ENCODE assay signal across 23 cellular contexts in genomic region chrX:2188316-2188715, GRCh38.
A peak's percentile ranks its signal among the peaks of the same experiment; 100 is the strongest.
DNase-seq lines count a peak whose midpoint lies in the region; ATAC-seq and TF ChIP-seq lines count a peak whose summit lies in the region.
"Had no signal": no experiment of that assay in that cellular context is flagged by ENCODE, and none has a peak within 500 bp of the region (broad histone marks: within the 10 kb centered on the region; RNA-seq: fewer than 3 reads in every experiment).

No MANE protein-coding gene starts in this region.

- 16% methylated on average over 12 of the region's 12 CpGs; no CpG with 5 or more reads in 1 of the 2 experiments for WGBS in IMR-90 (ENCODE audit: extremely low coverage in 2 of 2, insufficient read length in 1 of 2), 2 experiments
- 23% methylated on average over 11 to 12 of the region's 12 CpGs for WGBS in mesodermal cell (ENCODE audit: insufficient coverage in 2 of 2), 2 experiments

- no peak overlapping the region for H2BK15ac ChIP-seq in IMR-90 (ENCODE audit: low read depth, low read length)

- no peaks in the 10 kb centered on the region for H3K36me3 ChIP-seq in IMR-90 (ENCODE audit: control insufficient read depth, insufficient read depth, low read length)
- no peaks in the 10 kb centered on the region for H3K36me3 ChIP-seq in mesodermal cell (ENCODE audit: control insufficient read depth, insufficient read depth, low read length)
- H3K36me3 ChIP-seq: SJSA1 had no signal

- H2BK20ac ChIP-seq in IMR-90 (ENCODE audit: low read depth, low read length), result no peak overlapping the region

- no peak overlapping the region for H2BK5ac ChIP-seq in IMR-90 (ENCODE audit: low read depth, low read length, poor library complexity, severe bottlenecking)

- DNase-seq in A172 (ENCODE audit: low spot score) (peak; percentile 73), IMR-90 (no peak), choroid plexus epithelial cell (ENCODE audit: low read depth) (peak; percentile 33), DMS79 (lab: John Stamatoyannopoulos, UW) (no peak), dedifferentiated amniotic fluid mesenchymal stem cell (ENCODE audit: extremely low spot score) (no peak), epidermal melanocyte (ENCODE audit: insufficient read length, low spot score) (no peak)
- no peak for DNase-seq in activated naive CD4-positive, alpha-beta T cell treated with anti-CD3 and anti-CD28 coated beads for 36 hours
- DNase-seq: amniotic stem cell; effector memory CD4-positive, alpha-beta T cell; head of caudate nucleus; midbrain; NCI-H2029; NCI-H526 treated with DMSO at 0.1 percent for 48 hours; OCI-M1 had no signal

- intact Hi-C loops in IMR-90 (cut with micrococcal nuclease), result no loop called here
- intact Hi-C loops in activated naive CD4-positive, alpha-beta T cell treated with anti-CD3 and anti-CD28 coated beads for 36 hours (cut with micrococcal nuclease), result no loop called here

- CTCF ChIA-PET in IMR-90 (lab: Yijun Ruan, JAX), result no interaction called here
- CTCF ChIA-PET in activated naive CD4-positive, alpha-beta T cell treated with anti-CD3 and anti-CD28 coated beads for 36 hours (lab: Charles Lee), result no interaction called here

- H2AK5ac ChIP-seq in IMR-90 (ENCODE audit: low read depth, low read length), result no peak overlapping the region

- H3K27me3 ChIP-seq in IMR-90 (ENCODE audit: control insufficient read depth, insufficient read depth, low read length), result no peaks in the 10 kb centered on the region
- H3K27me3 ChIP-seq: SJSA1, tibial nerve had no signal

- no peak overlapping the region for H2BK120ac ChIP-seq in IMR-90 (ENCODE audit: low read depth, low read length)

- TF ChIP-seq CTCF in IMR-90 (conservative IDR thresholded peaks at IDR 0.05; ENCODE audit: low read depth, low read length) (no peak), choroid plexus epithelial cell (conservative IDR thresholded peaks at IDR 0.05; ENCODE audit: low read depth, low read length) (no peak)

- no peak overlapping the region for H4K91ac ChIP-seq in IMR-90 (ENCODE audit: insufficient read depth, low read depth, low read length)

- no peak for TF ChIP-seq POLR2A in IMR-90 (IDR thresholded peaks at IDR 0.05; ENCODE audit: low read depth, low read length)

- no peak for TF ChIP-seq RAD21 in IMR-90 (IDR thresholded peaks at IDR 0.05; ENCODE audit: low read length)

- H3K4me1 Mint-ChIP-seq in activated naive CD4-positive, alpha-beta T cell treated with anti-CD3 and anti-CD28 coated beads for 36 hours (ENCODE audit: low read depth), result no peaks in the 10 kb centered on the region
- H3K4me1 Mint-ChIP-seq: central memory CD8-positive, alpha-beta T cell; IgD-negative memory B cell had no signal

- H3K9me3 ChIP-seq in IMR-90 (ENCODE audit: control insufficient read depth, insufficient read depth, low read length) (peaks cover 17% of the 10 kb centered on the region), mesodermal cell (ENCODE audit: control insufficient read depth, low read length) (peaks cover 10% of the 10 kb centered on the region)
- H3K9me3 ChIP-seq: SJSA1 had no signal

- POLR2A ChIA-PET in IMR-90 (lab: Charles Lee; ENCODE audit: unreplicated experiment), result no interaction called here

- no peak overlapping the region for H3K4me3 ChIP-seq in IMR-90 (ENCODE audit: insufficient read depth, low read depth, low read length)
- H3K4me3 ChIP-seq in choroid plexus epithelial cell (ENCODE audit: low read depth, low read length), result peak overlapping the region; percentile 29
- peak overlapping the region; percentile 9 for H3K4me3 ChIP-seq in mesodermal cell (ENCODE audit: extremely low read depth, insufficient read depth, low read length, poor library complexity, severe bottlenecking)
- H3K4me3 ChIP-seq: SJSA1, tibial nerve had no signal

- H3K9ac ChIP-seq in IMR-90 (ENCODE audit: low read depth, low read length), result no peak overlapping the region

- H3K4ac ChIP-seq in IMR-90 (ENCODE audit: low read depth, low read length), result no peak overlapping the region

- no peak overlapping the region for H3K27ac Mint-ChIP-seq in activated naive CD4-positive, alpha-beta T cell treated with anti-CD3 and anti-CD28 coated beads for 36 hours
- H3K27ac Mint-ChIP-seq: IgD-negative memory B cell; stimulated activated memory B cell treated with anti-CD40 and anti-IgM and Interleukin-4, amounts not matched to agents 10 μg/mL and 1 μg/mL and 100 μg/mL, for 72 hours; T-helper 2 cell treated with Interferon-gamma antibody and Interleukin-4, amounts not matched to agents 5 μg/mL and 100 μg/mL, for 36 hours had no signal

- H3K9me1 ChIP-seq in IMR-90 (ENCODE audit: insufficient read depth, low read length), result no peaks in the 10 kb centered on the region

- H3K4me3 Mint-ChIP-seq in activated naive CD4-positive, alpha-beta T cell treated with anti-CD3 and anti-CD28 coated beads for 36 hours, result no peak overlapping the region
- H3K4me3 Mint-ChIP-seq: central memory CD8-positive, alpha-beta T cell; IgD-negative memory B cell; stimulated activated memory B cell treated with anti-CD40 and anti-IgM and Interleukin-4, amounts not matched to agents 10 μg/mL and 1 μg/mL and 100 μg/mL, for 72 hours; T-helper 2 cell treated with Interferon-gamma antibody and Interleukin-4, amounts not matched to agents 5 μg/mL and 100 μg/mL, for 36 hours had no signal

- dilution Hi-C loops in IMR-90 (cut with HindIII; ENCODE audit: low sequenced_read_pairs, unreplicated experiment), result no loop called here

- H3K79me1 ChIP-seq in IMR-90 (ENCODE audit: low read depth in 1 of 2, low read length in 2 of 2), result no peaks in the 10 kb centered on the region

- no peak overlapping the region for H4K8ac ChIP-seq in IMR-90 (ENCODE audit: low read depth in 2 of 2, low read length in 2 of 2)

- H3K9me3 Mint-ChIP-seq in activated naive CD4-positive, alpha-beta T cell treated with anti-CD3 and anti-CD28 coated beads for 36 hours, result peaks cover 17% of the 10 kb centered on the region

- H3K14ac ChIP-seq in IMR-90 (replicated peaks; ENCODE audit: low read depth, low read length), result no peak overlapping the region

- peak; percentile 66 for ATAC-seq in IMR-90 (ENCODE audit: low read depth)
- ATAC-seq: activated CD4-positive, CD25-positive, alpha-beta regulatory T cell treated with anti-CD3 and anti-CD28 coated beads, Interleukin-2, amount 50 U/mL, for 24 hours; stimulated activated memory B cell treated with anti-CD40 and anti-IgM and Interleukin-4, amounts not matched to agents 10 μg/mL and 1 μg/mL and 100 μg/mL, for 72 hours had no signal

- H4K5ac ChIP-seq in IMR-90 (ENCODE audit: low read depth, low read length), result no peak overlapping the region

- no peak overlapping the region for H3K27ac ChIP-seq in IMR-90 (ENCODE audit: insufficient read depth, low read length)
- H3K27ac ChIP-seq in mesodermal cell (ENCODE audit: low read depth, low read length, severe bottlenecking), result peak overlapping the region; percentile 36
- H3K27ac ChIP-seq: C4-2B, SJSA1, tibial nerve had no signal

- H3K23ac ChIP-seq in IMR-90 (ENCODE audit: low read depth, low read length), result no peak overlapping the region

- H3K56ac ChIP-seq in IMR-90 (ENCODE audit: extremely low read depth, insufficient read depth, low read length), result no peak overlapping the region

- BruUV-seq in IMR-90 (replicated peaks; lab: Mats Ljungman, UMichigan), result no TSS peak

- peaks cover 5% of the 10 kb centered on the region for H3K36me3 Mint-ChIP-seq in activated naive CD4-positive, alpha-beta T cell treated with anti-CD3 and anti-CD28 coated beads for 36 hours (ENCODE audit: low read depth)
- H3K36me3 Mint-ChIP-seq: IgD-negative memory B cell had no signal

- no peaks in the 10 kb centered on the region for H3K4me1 ChIP-seq in IMR-90 (ENCODE audit: control insufficient read depth, insufficient read depth, low read length)
- H3K4me1 ChIP-seq in mesodermal cell (ENCODE audit: control insufficient read depth, insufficient read depth, low read length, poor library complexity, severe bottlenecking), result peaks cover 18% of the 10 kb centered on the region
- H3K4me1 ChIP-seq: SJSA1, tibial nerve had no signal

- H2AK9ac ChIP-seq in IMR-90 (replicated peaks; ENCODE audit: low read depth, low read length, poor library complexity), result no peak overlapping the region

- H3K4me2 ChIP-seq in IMR-90 (ENCODE audit: low read depth, low read length), result no peak overlapping the region; the same call in 1 of the 2 replicates

- no peaks in the 10 kb centered on the region for H4K20me1 ChIP-seq in IMR-90 (ENCODE audit: insufficient read depth, low read length)

- in situ Hi-C loops in IMR-90 (cut with MboI; ENCODE audit: low sequenced_read_pairs), result no loop called here

- no peaks in the 10 kb centered on the region for H3K27me3 Mint-ChIP-seq in activated naive CD4-positive, alpha-beta T cell treated with anti-CD3 and anti-CD28 coated beads for 36 hours (ENCODE audit: low read depth)
- H3K27me3 Mint-ChIP-seq: central memory CD8-positive, alpha-beta T cell; stimulated activated memory B cell treated with anti-CD40 and anti-IgM and Interleukin-4, amounts not matched to agents 10 μg/mL and 1 μg/mL and 100 μg/mL, for 72 hours had no signal

- no peak overlapping the region for H2AFZ ChIP-seq in IMR-90 (replicated peaks; ENCODE audit: low read length, poor library complexity)

- H3K18ac ChIP-seq in IMR-90 (ENCODE audit: low read depth, low read length), result no peak overlapping the region

TF ChIP-seq in IMR-90, 13 proteins besides CTCF, POLR2A, EP300 and RAD21:
- TF ChIP-seq ELK1 (IDR thresholded peaks at IDR 0.05; ENCODE audit: borderline replicate concordance, low read depth, low read length), result no peak
TF ChIP-seq in IMR-90: peak in this region for 0.

Comparison
In these comparisons a context has a peak if more than half of its experiments do, and no peak if none do; other contexts are left out.
1. DNase-seq: peak in A172 (single experiment) and choroid plexus epithelial cell (single experiment); none in IMR-90 (single experiment), activated naive CD4-positive, alpha-beta T cell treated with anti-CD3 and anti-CD28 coated beads for 36 hours (single experiment), DMS79 (single experiment), dedifferentiated amniotic fluid mesenchymal stem cell (single experiment) and epidermal melanocyte (single experiment).